9 cellular contexts compared by ENCODE assay signal in the genomic region with DNA sequence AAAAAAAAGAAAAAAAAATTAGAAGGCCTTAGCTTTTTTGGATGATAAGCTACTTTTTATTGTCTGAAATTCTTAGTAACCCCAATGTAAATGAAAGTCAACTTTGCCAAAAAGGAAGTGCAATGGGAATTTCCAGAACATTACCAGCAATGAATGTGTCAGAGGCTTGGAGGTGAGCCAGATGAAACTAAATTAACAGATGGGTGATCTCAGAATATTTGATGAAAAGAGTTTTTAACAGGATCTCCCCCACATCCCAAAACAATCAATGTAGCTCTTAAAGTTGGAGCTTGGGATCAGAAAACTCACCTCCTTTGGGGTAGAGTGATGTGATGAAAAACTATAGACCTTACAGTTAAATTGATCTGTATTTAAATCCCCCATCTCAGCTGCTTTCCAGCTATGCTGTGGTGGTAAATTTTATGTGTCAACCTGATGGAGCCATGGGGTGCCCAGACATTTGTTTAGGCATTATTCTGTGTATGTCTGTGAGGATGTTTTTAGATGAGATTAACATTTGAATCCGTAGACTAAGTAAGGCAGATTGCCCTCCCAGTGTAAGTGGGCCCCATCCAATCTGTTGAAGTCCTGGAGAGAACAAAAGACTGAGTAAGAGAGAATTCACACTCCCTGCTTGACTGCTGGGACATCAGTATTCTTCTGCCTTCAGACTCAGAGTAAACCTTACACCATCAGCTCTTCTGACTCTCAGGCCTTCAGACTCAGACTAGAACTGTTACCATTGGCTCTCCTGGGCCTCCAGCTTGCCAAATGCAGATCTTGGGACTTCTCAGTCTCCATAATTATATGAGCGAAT.
DNase-seq lines count a peak whose midpoint lies in the region; ATAC-seq and TF ChIP-seq lines count a peak whose summit lies in the region.
"Had no signal": no experiment of that assay in that cellular context is flagged by ENCODE, and none has a peak within 500 bp of the region (broad histone marks: within the 10 kb centered on the region; RNA-seq: fewer than 3 reads in every experiment).

No MANE protein-coding gene starts in this region.

- peaks cover 7% of the 10 kb centered on the region for H3K4me1 Mint-ChIP-seq in activated naive CD4-positive, alpha-beta T cell treated with anti-CD3 and anti-CD28 coated beads, Interleukin-2, amount 50 U/mL, for 24 hours
- H3K4me1 Mint-ChIP-seq in WTC11: peaks cover 22% of the 10 kb centered on the region

- TF ChIP-seq POLR2A in transverse colon (IDR thresholded peaks at IDR 0.05): no peak

- peak overlapping the region; percentile 8 for H3K27ac Mint-ChIP-seq in activated naive CD4-positive, alpha-beta T cell treated with anti-CD3 and anti-CD28 coated beads, Interleukin-2, amount 50 U/mL, for 24 hours
- peak overlapping the region; percentile 60; the same call in 1 of the 2 replicates for H3K27ac Mint-ChIP-seq in WTC11

- no peaks in the 10 kb centered on the region for H3K27me3 Mint-ChIP-seq in activated naive CD4-positive, alpha-beta T cell treated with anti-CD3 and anti-CD28 coated beads, Interleukin-2, amount 50 U/mL, for 24 hours
- H3K27me3 Mint-ChIP-seq in WTC11 (ENCODE audit: low read depth): no peaks in the 10 kb centered on the region; the same call in 1 of the 2 replicates

- no peak overlapping the region for H3K4me3 Mint-ChIP-seq in activated naive CD4-positive, alpha-beta T cell treated with anti-CD3 and anti-CD28 coated beads, Interleukin-2, amount 50 U/mL, for 24 hours
- no peak overlapping the region for H3K4me3 Mint-ChIP-seq in WTC11

- POLR2A ChIA-PET in WTC11 (lab: Charles Lee): no interaction called here

- H3K36me3 ChIP-seq in transverse colon: no peaks in the 10 kb centered on the region

- H3K4me1 ChIP-seq in transverse colon: peaks cover 0 to 10% (median 0%) of the 10 kb centered on the region in 4 donors

- no peak overlapping the region for H3K4me3 ChIP-seq in transverse colon

- ATAC-seq in WTC11: peak; percentile 99
- ATAC-seq in GM21423 (IDR thresholded peaks at IDR 0.05; ENCODE audit: unreplicated experiment): no peak
- no peak for ATAC-seq in GM21717 (IDR thresholded peaks at IDR 0.05; ENCODE audit: unreplicated experiment)

- peaks cover 4% of the 10 kb centered on the region for H3K36me3 Mint-ChIP-seq in activated naive CD4-positive, alpha-beta T cell treated with anti-CD3 and anti-CD28 coated beads, Interleukin-2, amount 50 U/mL, for 24 hours
- H3K36me3 Mint-ChIP-seq in WTC11: peaks cover 18% of the 10 kb centered on the region

- TF ChIP-seq EP300 in transverse colon (IDR thresholded peaks at IDR 0.05; ENCODE audit: low read depth): no peak

- in situ Hi-C loops in transverse colon (cut with MboI; ENCODE audit: low pct_ligation_motif_present in 1 of 4, low pct_unique_long_range_greater_than_20kb in 1 of 4, low sequenced_read_pairs in 3 of 4): no loop called here

- no peak for DNase-seq in activated naive CD4-positive, alpha-beta T cell treated with anti-CD3 and anti-CD28 coated beads, Interleukin-2, amount 50 U/mL, for 16 hours
- DNase-seq in WTC11 (ENCODE audit: low spot score) (no peak), iPS DF 19.7 (ENCODE audit: low read depth, low spot score) (peak; percentile 47), transverse colon (no peak)
- no peak for DNase-seq in activated CD8-positive, alpha-beta memory T cell treated with anti-CD3 and anti-CD28 coated beads for 24 hours
- DNase-seq: activated CD4-positive, alpha-beta T cell treated with anti-CD3 and anti-CD28 coated beads, Interleukin-2, amount 50 U/mL, for 48 hours had no signal

- H3K27ac ChIP-seq in transverse colon: peak overlapping the region in 3 of 4 donors; percentile 9 to 19 (median 9)

- no peaks in the 10 kb centered on the region for H3K9me3 ChIP-seq in transverse colon

- intact Hi-C loops in transverse colon (cut with DNase I; ENCODE audit: low total_unique reads): no loop called here

- no peak for TF ChIP-seq CTCF in WTC11 (IDR thresholded peaks at IDR 0.05)
- no peak for TF ChIP-seq CTCF in transverse colon (IDR thresholded peaks at IDR 0.05)

- CTCF ChIA-PET in WTC11 (lab: Charles Lee): interaction anchor here (0.6 to 2.3 kb wide), 8 partner anchors 11 to 275 kb away, joined by 3 to 8 read pairs (median 3); no protein-coding TSS in a partner anchor

- H3K27me3 ChIP-seq in transverse colon: no peaks in the 10 kb centered on the region

- 70% methylated on average over 2 of the region's 2 CpGs for WGBS in transverse colon (ENCODE audit: low coverage in 1 of 2), 2 donors

- peaks cover 6% of the 10 kb centered on the region for H3K9me3 Mint-ChIP-seq in activated naive CD4-positive, alpha-beta T cell treated with anti-CD3 and anti-CD28 coated beads, Interleukin-2, amount 50 U/mL, for 24 hours
- H3K9me3 Mint-ChIP-seq in WTC11: peaks cover 21% of the 10 kb centered on the region

TF ChIP-seq in WTC11, 78 proteins besides CTCF, POLR2A, EP300 and RAD21:
- TF ChIP-seq ZNF263 (CRISPR knock-in tag; IDR thresholded peaks at IDR 0.05; ENCODE audit: low read depth): no peak
- TF ChIP-seq, protein P1, sequence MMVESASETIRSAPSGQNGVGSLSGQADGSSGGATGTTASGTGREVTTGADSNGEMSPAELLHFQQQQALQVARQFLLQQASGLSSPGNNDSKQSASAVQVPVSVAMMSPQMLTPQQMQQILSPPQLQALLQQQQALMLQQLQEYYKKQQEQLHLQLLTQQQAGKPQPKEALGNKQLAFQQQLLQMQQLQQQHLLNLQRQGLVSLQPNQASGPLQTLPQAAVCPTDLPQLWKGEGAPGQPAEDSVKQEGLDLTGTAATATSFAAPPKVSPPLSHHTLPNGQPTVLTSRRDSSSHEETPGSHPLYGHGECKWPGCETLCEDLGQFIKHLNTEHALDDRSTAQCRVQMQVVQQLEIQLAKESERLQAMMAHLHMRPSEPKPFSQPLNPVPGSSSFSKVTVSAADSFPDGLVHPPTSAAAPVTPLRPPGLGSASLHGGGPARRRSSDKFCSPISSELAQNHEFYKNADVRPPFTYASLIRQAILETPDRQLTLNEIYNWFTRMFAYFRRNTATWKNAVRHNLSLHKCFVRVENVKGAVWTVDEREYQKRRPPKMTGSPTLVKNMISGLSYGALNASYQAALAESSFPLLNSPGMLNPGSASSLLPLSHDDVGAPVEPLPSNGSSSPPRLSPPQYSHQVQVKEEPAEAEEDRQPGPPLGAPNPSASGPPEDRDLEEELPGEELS (CRISPR knock-in tag; IDR thresholded peaks at IDR 0.05): peak; percentile 55; the same call in 1 of the 2 replicates
- peak; percentile 43; the same call in 1 of the 2 replicates for TF ChIP-seq PRRX2 (CRISPR knock-in tag; IDR thresholded peaks at IDR 0.05)
- TF ChIP-seq, protein P2, sequence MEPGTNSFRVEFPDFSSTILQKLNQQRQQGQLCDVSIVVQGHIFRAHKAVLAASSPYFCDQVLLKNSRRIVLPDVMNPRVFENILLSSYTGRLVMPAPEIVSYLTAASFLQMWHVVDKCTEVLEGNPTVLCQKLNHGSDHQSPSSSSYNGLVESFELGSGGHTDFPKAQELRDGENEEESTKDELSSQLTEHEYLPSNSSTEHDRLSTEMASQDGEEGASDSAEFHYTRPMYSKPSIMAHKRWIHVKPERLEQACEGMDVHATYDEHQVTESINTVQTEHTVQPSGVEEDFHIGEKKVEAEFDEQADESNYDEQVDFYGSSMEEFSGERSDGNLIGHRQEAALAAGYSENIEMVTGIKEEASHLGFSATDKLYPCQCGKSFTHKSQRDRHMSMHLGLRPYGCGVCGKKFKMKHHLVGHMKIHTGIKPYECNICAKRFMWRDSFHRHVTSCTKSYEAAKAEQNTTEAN (CRISPR knock-in tag; IDR thresholded peaks at IDR 0.05): no peak
- TF ChIP-seq TEAD1 (CRISPR knock-in tag; IDR thresholded peaks at IDR 0.05): peak; percentile 72; the same call in 1 of the 2 replicates
